ENCODE assay signal across 11 cellular contexts in genomic region chr2:73684325-73684724, GRCh38. TPM values are rescaled to one million over a fixed set of nuclear protein-coding genes. Genes with fewer than 3 reads are reported as not detected.
DNase-seq lines count a peak whose midpoint lies in the region; ATAC-seq, FAIRE-seq and TF ChIP-seq lines count a peak whose summit lies in the region.
"Not testable (repeated sequence)": the region's sequence is repeated elsewhere in the genome, so short reads cannot be mapped to it uniquely, and the experiment has no call there.
"Had no signal": no experiment of that assay in that cellular context is flagged by ENCODE, and none has a peak within 500 bp of the region (broad histone marks: within the 10 kb centered on the region; RNA-seq: fewer than 3 reads in every experiment).

No MANE protein-coding gene starts in this region.

- H3K36me3 Mint-ChIP-seq in activated CD8-positive, alpha-beta T cell treated with anti-CD3 and anti-CD28 coated beads for 36 hours (ENCODE audit: low read depth); stimulated activated effector memory CD8-positive, alpha-beta T cell treated with anti-CD3 and anti-CD28 coated beads, Interleukin-12 subunit alpha, Interleukin-12 subunit beta, amount 100 ng/mL, for 72 hours: not testable (repeated sequence)

- H3K9me3 ChIP-seq in GM23248 (ENCODE audit: low read depth); mammary epithelial cell (replicated peaks; ENCODE audit: insufficient read depth, low read length); HepG2 (ENCODE audit: low read length): not testable (repeated sequence)

- H3K4me1 ChIP-seq in GM23248 (ENCODE audit: insufficient read depth); mammary epithelial cell (ENCODE audit: insufficient read depth, low read length): not testable (repeated sequence)
- peaks cover 22% of the 10 kb centered on the region for H3K4me1 ChIP-seq in HepG2 (ENCODE audit: insufficient read depth, low read length)

- H3K27ac Mint-ChIP-seq in activated CD8-positive, alpha-beta T cell treated with anti-CD3 and anti-CD28 coated beads for 36 hours; stimulated activated effector memory CD8-positive, alpha-beta T cell treated with anti-CD3 and anti-CD28 coated beads, Interleukin-12 subunit alpha, Interleukin-12 subunit beta, amount 100 ng/mL, for 72 hours: not testable (repeated sequence)

- POLR2A ChIA-PET in activated CD8-positive, alpha-beta T cell treated with anti-CD3 and anti-CD28 coated beads for 36 hours (lab: Charles Lee); HepG2 (lab: Yijun Ruan, JAX): not testable (repeated sequence)

- not testable (repeated sequence) for TF ChIP-seq POLR2A in HepG2 (IDR thresholded peaks at IDR 0.05; ENCODE audit: insufficient read depth in 1 of 2, low read depth in 2 of 2, low read length in 2 of 2)

- WGBS in GM23248 (ENCODE audit: low coverage in 1 of 2, low lambda C conversion rate in 2 of 2, missing lambda C conversion rate in 2 of 2), 2 experiments = 64 to 67% methylated on average over 1 of the region's 1 CpG
- WGBS in mammary epithelial cell (ENCODE audit: low coverage, missing lambda C conversion rate) = 71% methylated on average over 1 of the region's 1 CpG
- WGBS in HepG2 (ENCODE audit: low lambda C conversion rate) = 13% methylated on average over 1 of the region's 1 CpG

- intact Hi-C loops in activated CD8-positive, alpha-beta T cell treated with anti-CD3 and anti-CD28 coated beads for 36 hours (cut with micrococcal nuclease); mammary epithelial cell (cut with micrococcal nuclease); HepG2 (cut with micrococcal nuclease; ENCODE audit: unreplicated experiment): not testable (repeated sequence)

- dilution Hi-C loops in mammary epithelial cell (cut with HindIII; ENCODE audit: low sequenced_read_pairs) = not testable (repeated sequence)

- not testable (repeated sequence) for H3K4me3 ChIP-seq in GM23248; mammary epithelial cell (replicated peaks in 1 of 3; ENCODE audit: insufficient read depth in 1 of 3, low read depth in 2 of 3, low read length in 3 of 3); HepG2 (replicated peaks in 1 of 3; ENCODE audit: insufficient read depth in 1 of 3, low read depth in 2 of 3, low read length in 3 of 3)

- H3K9me2 ChIP-seq in GM23248 (ENCODE audit: insufficient read depth) = not testable (repeated sequence)

- not testable (repeated sequence) for TF ChIP-seq RAD21 in HepG2 (CRISPR knock-in tag; IDR thresholded peaks at IDR 0.05)

- not testable (repeated sequence) for H3K79me2 ChIP-seq in GM23248 (ENCODE audit: insufficient read depth); mammary epithelial cell (ENCODE audit: insufficient read depth, low read length); HepG2 (ENCODE audit: insufficient read depth, low read length)

- not testable (repeated sequence) for H3K27me3 Mint-ChIP-seq in activated CD8-positive, alpha-beta T cell treated with anti-CD3 and anti-CD28 coated beads for 36 hours

- DNase-seq in GM23248 (peak; percentile 18), RPMI7951 (ENCODE audit: low read depth) (peak; percentile 3), mammary epithelial cell (peak; percentile 28)
- not testable (repeated sequence) for DNase-seq in HTR-8/SVneo (ENCODE audit: insufficient read length, low spot score); HepG2 (ENCODE audit: low spot score); stimulated activated effector memory CD8-positive, alpha-beta T cell treated with anti-CD3 and anti-CD28 coated beads, Interleukin-12 subunit alpha, Interleukin-12 subunit beta, amount 100 ng/mL, for 72 hours (ENCODE audit: low spot score in 2 of 2)
- DNase-seq in activated CD8-positive, alpha-beta T cell treated with anti-CD3 and anti-CD28 coated beads for 36 hours = peak; percentile 5

- not testable (repeated sequence) for H2AFZ ChIP-seq in GM23248; mammary epithelial cell (ENCODE audit: low read depth, low read length); HepG2 (ENCODE audit: low read length)

- not testable (repeated sequence) for H3K27ac ChIP-seq in GM23248; mammary epithelial cell (ENCODE audit: insufficient read depth, low read depth, low read length); HepG2 (ENCODE audit: extremely low read length, insufficient read depth, low read length)

- peak; percentile 38 for FAIRE-seq in HTR-8/SVneo (lab: Jason Lieb, UNC)
- FAIRE-seq in HepG2 (lab: Jason Lieb, UNC) = not testable (repeated sequence)

- BruUV-seq in mammary epithelial cell (replicated peaks; lab: Mats Ljungman, UMichigan); HepG2 (replicated peaks; lab: Mats Ljungman, UMichigan): not testable (repeated sequence)

- not testable (repeated sequence) for H3K27me3 ChIP-seq in GM23248 (replicated peaks; ENCODE audit: insufficient read depth); mammary epithelial cell (ENCODE audit: insufficient read depth, low read length); HepG2 (ENCODE audit: control insufficient read depth in 1 of 2, insufficient read depth in 2 of 2, low read length in 2 of 2)

- not testable (repeated sequence) for H4K20me1 ChIP-seq in GM23248 (ENCODE audit: insufficient read depth); mammary epithelial cell (ENCODE audit: insufficient read depth, low read length); HepG2 (ENCODE audit: insufficient read depth, low read length)

- not testable (repeated sequence) for H3F3A ChIP-seq in GM23248 (ENCODE audit: insufficient read depth)

- not testable (repeated sequence) for H3K4me1 Mint-ChIP-seq in activated CD8-positive, alpha-beta T cell treated with anti-CD3 and anti-CD28 coated beads for 36 hours (ENCODE audit: low read depth); stimulated activated effector memory CD8-positive, alpha-beta T cell treated with anti-CD3 and anti-CD28 coated beads, Interleukin-12 subunit alpha, Interleukin-12 subunit beta, amount 100 ng/mL, for 72 hours

- in situ Hi-C loops in GM23248 (cut with MboI); mammary epithelial cell (cut with MboI; ENCODE audit: low sequenced_read_pairs in 2 of 2); HepG2 (cut with HindIII; ENCODE audit: extremely low pct_ligation_motif_present, low pct_unique_long_range_greater_than_20kb): not testable (repeated sequence)

- not testable (repeated sequence) for ATAC-seq in activated CD8-positive, alpha-beta T cell treated with anti-CD3 and anti-CD28 coated beads for 36 hours
- peak; percentile 14 for ATAC-seq in HepG2
- peak; percentile 75 for ATAC-seq in stimulated activated effector memory CD8-positive, alpha-beta T cell treated with anti-CD3 and anti-CD28 coated beads, Interleukin-12 subunit alpha, Interleukin-12 subunit beta, amount 100 ng/mL, for 72 hours

- not testable (repeated sequence) for H3K4me3 Mint-ChIP-seq in activated CD8-positive, alpha-beta T cell treated with anti-CD3 and anti-CD28 coated beads for 36 hours; stimulated activated effector memory CD8-positive, alpha-beta T cell treated with anti-CD3 and anti-CD28 coated beads, Interleukin-12 subunit alpha, Interleukin-12 subunit beta, amount 100 ng/mL, for 72 hours

- not testable (repeated sequence) for H3K9ac ChIP-seq in GM23248; mammary epithelial cell (ENCODE audit: insufficient read depth, low read length); HepG2 (ENCODE audit: insufficient read depth, low read depth, low read length)

- not testable (repeated sequence) for H3K36me3 ChIP-seq in GM23248 (ENCODE audit: low read depth); mammary epithelial cell (ENCODE audit: insufficient read depth, low read length); HepG2 (replicated peaks in 1 of 2; ENCODE audit: control insufficient read depth in 1 of 2, insufficient read depth in 2 of 2, low read length in 2 of 2)

- CTCF ChIA-PET in activated CD8-positive, alpha-beta T cell treated with anti-CD3 and anti-CD28 coated beads for 36 hours (lab: Charles Lee); mammary epithelial cell (lab: Charles Lee; ENCODE audit: low non-redundant PET); HepG2 (lab: Yijun Ruan, JAX; ENCODE audit: low intra/inter-chr PET ratio, low total read pairs): not testable (repeated sequence)

- TF ChIP-seq CTCF in activated CD8-positive, alpha-beta T cell treated with anti-CD3 and anti-CD28 coated beads for 36 hours (IDR thresholded peaks at IDR 0.05); mammary epithelial cell (conservative IDR thresholded peaks at IDR 0.05 in 1 of 2, IDR thresholded peaks at IDR 0.05 in 1 of 2; ENCODE audit: extremely low read depth in 1 of 2, insufficient read depth in 1 of 2, low read depth in 1 of 2, low read length in 2 of 2); HepG2 (CRISPR knock-in tag; IDR thresholded peaks at IDR 0.05): not testable (repeated sequence)

- not testable (repeated sequence) for H3K4me2 ChIP-seq in GM23248 (ENCODE audit: unreplicated experiment); mammary epithelial cell (ENCODE audit: insufficient read depth, low read depth, low read length); HepG2 (ENCODE audit: low read depth, low read length)

- H3K9me3 Mint-ChIP-seq in activated CD8-positive, alpha-beta T cell treated with anti-CD3 and anti-CD28 coated beads for 36 hours; stimulated activated effector memory CD8-positive, alpha-beta T cell treated with anti-CD3 and anti-CD28 coated beads, Interleukin-12 subunit alpha, Interleukin-12 subunit beta, amount 100 ng/mL, for 72 hours: not testable (repeated sequence)

- TF ChIP-seq EP300 in HepG2 (IDR thresholded peaks at IDR 0.05; ENCODE audit: low read depth in 2 of 2, low read length in 2 of 2); HepG2 (CRISPR knock-in tag; IDR thresholded peaks at IDR 0.05; ENCODE audit: borderline replicate concordance): not testable (repeated sequence)

RNA-seq across cellular contexts. Expression of gene NAT8, which starts 42.1 kb away (rescaled TPM):
- not detected in 2 replicates for total RNA-seq in GM23248 (2014; rRNA removed; shearing (Covaris generic))
- not detected in 2 replicates for polyA plus RNA-seq in GM23248 (2016; fragmentation: Nextera tagmentation; extraction: Ambion mirVana)
- not detected in 2 replicates for total RNA-seq in RPMI7951 (2014; rRNA removed; shearing (Covaris generic))
- not detected for total RNA-seq in activated CD8-positive, alpha-beta T cell treated with anti-CD3 and anti-CD28 coated beads for 36 hours
- not detected for total RNA-seq in mammary epithelial cell
- not detected for polyA plus RNA-seq in mammary epithelial cell
- not detected for polyA minus RNA-seq in mammary epithelial cell
- 1.8 and 1.9 TPM in 2 replicates for total RNA-seq in HepG2 (2016; rRNA removed; fragmentation: Illumina TruSeq; extraction: Trizol)
- total RNA-seq in HepG2 (2016; cell fraction: cytosol; rRNA removed; fragmentation: Illumina TruSeq; extraction: Trizol; ENCODE audit: low read depth) = 0.51 and 0.97 TPM in 2 replicates
- total RNA-seq in HepG2 (2016; cell fraction: insoluble cytoplasmic fraction; rRNA removed; fragmentation: Illumina TruSeq; extraction: Trizol) = 1.2 and 2.0 TPM in 2 replicates
- 0.28 and 0.59 TPM in 2 replicates for total RNA-seq in HepG2 (2016; cell fraction: membrane; rRNA removed; fragmentation: Illumina TruSeq; extraction: Trizol)
- 1.4 and 1.5 TPM in 2 replicates for total RNA-seq in HepG2 (2016; cell fraction: nucleus; rRNA removed; fragmentation: Illumina TruSeq; extraction: Trizol)
- polyA plus RNA-seq in HepG2 (2011; rRNA removed) = 12.9 and 15.6 TPM in 2 replicates
- polyA plus RNA-seq in HepG2 (2011; cell fraction: cytosol; rRNA removed) = 16.0 and 20.9 TPM in 2 replicates
- polyA plus RNA-seq in HepG2 (2011; cell fraction: nucleus; rRNA removed) = 3.6 and 7.4 TPM in 2 replicates
- polyA plus RNA-seq in HepG2 (2012) = 2.8 and 12.0 TPM in 2 replicates
- 0.23 and 0.38 TPM in 2 replicates for polyA plus RNA-seq in HepG2 (2016; cell fraction: cytosol; fragmentation: Illumina TruSeq; extraction: Trizol; ENCODE audit: low read depth)
- polyA plus RNA-seq in HepG2 (2016; cell fraction: insoluble cytoplasmic fraction; fragmentation: Illumina TruSeq; extraction: Trizol; ENCODE audit: low read depth) = 0.46 and 1.4 TPM in 2 replicates
- 0.24 and 0.34 TPM in 2 replicates for polyA plus RNA-seq in HepG2 (2016; cell fraction: membrane; fragmentation: Illumina TruSeq; extraction: Trizol; ENCODE audit: low read depth)
- 2.9 and 3.0 TPM in 2 replicates for polyA plus RNA-seq in HepG2 (2016; cell fraction: nucleus; fragmentation: Illumina TruSeq; extraction: Trizol; ENCODE audit: insufficient read depth, low read depth)
- 9.7 TPM in 1 of 2 replicates, not detected in the other for polyA minus RNA-seq in HepG2 (2011; rRNA and poly(A)+ RNA removed; ENCODE audit: low replicate concordance)
- 3.3 and 4.1 TPM in 2 replicates for polyA minus RNA-seq in HepG2 (2011; cell fraction: cytosol; rRNA and poly(A)+ RNA removed)
- 1.5 and 2.1 TPM in 2 replicates for polyA minus RNA-seq in HepG2 (2011; cell fraction: nucleus; rRNA and poly(A)+ RNA removed)
- total RNA-seq: CD4-positive, alpha-beta T cell; GM12878; PC-9 had no signal
- polyA plus RNA-seq: A549, GM12878 had no signal

RNA-seq across cellular contexts. Expression of gene TPRKB, which starts 52.8 kb away (rescaled TPM):
- total RNA-seq in GM23248 (2014; rRNA removed; shearing (Covaris generic)) = 20.1 and 24.4 TPM in 2 replicates
- polyA plus RNA-seq in GM23248 (2016; fragmentation: Nextera tagmentation; extraction: Ambion mirVana) = 57.2 and 59.6 TPM in 2 replicates
- total RNA-seq in RPMI7951 (2014; rRNA removed; shearing (Covaris generic)) = 165 and 179 TPM in 2 replicates
- total RNA-seq in activated CD8-positive, alpha-beta T cell treated with anti-CD3 and anti-CD28 coated beads for 36 hours = 10 to 100 TPM; 27.0 to 29.0 TPM
- 10 to 100 TPM; 18.2 to 23.8 TPM for total RNA-seq in mammary epithelial cell
- 36.0 TPM for polyA plus RNA-seq in mammary epithelial cell
- not detected for polyA minus RNA-seq in mammary epithelial cell
- 58.0 and 73.8 TPM in 2 replicates for total RNA-seq in HepG2 (2016; rRNA removed; fragmentation: Illumina TruSeq; extraction: Trizol)
- total RNA-seq in HepG2 (2016; cell fraction: cytosol; rRNA removed; fragmentation: Illumina TruSeq; extraction: Trizol; ENCODE audit: low read depth) = 30.1 and 30.9 TPM in 2 replicates
- 53.8 and 79.5 TPM in 2 replicates for total RNA-seq in HepG2 (2016; cell fraction: insoluble cytoplasmic fraction; rRNA removed; fragmentation: Illumina TruSeq; extraction: Trizol)
- 43.1 and 43.8 TPM in 2 replicates for total RNA-seq in HepG2 (2016; cell fraction: membrane; rRNA removed; fragmentation: Illumina TruSeq; extraction: Trizol)
- 23.3 and 30.5 TPM in 2 replicates for total RNA-seq in HepG2 (2016; cell fraction: nucleus; rRNA removed; fragmentation: Illumina TruSeq; extraction: Trizol)
- 23.4 and 32.0 TPM in 2 replicates for polyA plus RNA-seq in HepG2 (2011; rRNA removed)
- 21.7 and 26.1 TPM in 2 replicates for polyA plus RNA-seq in HepG2 (2011; cell fraction: cytosol; rRNA removed)
- 7.1 and 7.7 TPM in 2 replicates for polyA plus RNA-seq in HepG2 (2011; cell fraction: nucleus; rRNA removed)
- 38.9 and 50.9 TPM in 2 replicates for polyA plus RNA-seq in HepG2 (2012)
- 52.0 and 61.1 TPM in 2 replicates for polyA plus RNA-seq in HepG2 (2016; cell fraction: cytosol; fragmentation: Illumina TruSeq; extraction: Trizol; ENCODE audit: low read depth)
- polyA plus RNA-seq in HepG2 (2016; cell fraction: insoluble cytoplasmic fraction; fragmentation: Illumina TruSeq; extraction: Trizol; ENCODE audit: low read depth) = 106 and 125 TPM in 2 replicates
- 56.9 and 59.4 TPM in 2 replicates for polyA plus RNA-seq in HepG2 (2016; cell fraction: membrane; fragmentation: Illumina TruSeq; extraction: Trizol; ENCODE audit: low read depth)
- polyA plus RNA-seq in HepG2 (2016; cell fraction: nucleus; fragmentation: Illumina TruSeq; extraction: Trizol; ENCODE audit: insufficient read depth, low read depth) = 51.6 and 51.9 TPM in 2 replicates
- 1.3 and 7.5 TPM in 2 replicates for polyA minus RNA-seq in HepG2 (2011; rRNA and poly(A)+ RNA removed; ENCODE audit: low replicate concordance)
- 4.6 and 6.5 TPM in 2 replicates for polyA minus RNA-seq in HepG2 (2011; cell fraction: cytosol; rRNA and poly(A)+ RNA removed)
- polyA minus RNA-seq in HepG2 (2011; cell fraction: nucleus; rRNA and poly(A)+ RNA removed) = 9.0 and 14.4 TPM in 2 replicates
